In genomic region chr1:150165622-150166612, GRCh38 we compare ENCODE assay signal across 1 cellular context.
TF ChIP-seq lines count a peak whose summit lies in the region.

No MANE protein-coding gene starts in this region.

TF ChIP-seq in K562, 482 proteins besides CTCF, POLR2A, EP300 and RAD21 (continued from another document and continues in another):
- TF ChIP-seq CTCFL (IDR thresholded peaks at IDR 0.05; ENCODE audit: borderline replicate concordance, insufficient read depth, low read depth, low read length, poor library complexity, severe bottlenecking) (no peak), E4F1 (CRISPR knock-in tag; IDR thresholded peaks at IDR 0.05; ENCODE audit: borderline replicate concordance) (no peak), MTA1 (IDR thresholded peaks at IDR 0.05; ENCODE audit: borderline replicate concordance) (no peak), ZNF583 (CRISPR knock-in tag; IDR thresholded peaks at IDR 0.05) (no peak), GMEB1 (CRISPR knock-in tag; IDR thresholded peaks at IDR 0.05) (no peak), SREBF1 (IDR thresholded peaks at IDR 0.05; ENCODE audit: borderline replicate concordance, low read depth, low read length) (no peak), TCF7L2 (IDR thresholded peaks at IDR 0.05; ENCODE audit: low read depth, low read length) (no peak), FOXK2 (conservative IDR thresholded peaks at IDR 0.05 in 1 of 2, IDR thresholded peaks at IDR 0.05 in 1 of 2; ENCODE audit: low read depth in 2 of 2) (no peak), RBM25 (IDR thresholded peaks at IDR 0.05; ENCODE audit: low read depth, low read length, severe bottlenecking) (no peak), ZNF121 (CRISPR knock-in tag; conservative IDR thresholded peaks at IDR 0.05) (no peak), ZNF830 (CRISPR knock-in tag; IDR thresholded peaks at IDR 0.05) (no peak), ILK (tag; IDR thresholded peaks at IDR 0.05; ENCODE audit: borderline replicate concordance, low read depth) (no peak), ZBTB12 (CRISPR knock-in tag; IDR thresholded peaks at IDR 0.05) (no peak), BRCA1 (IDR thresholded peaks at IDR 0.05) (no peak), BRCA1 (CRISPR knock-in tag; IDR thresholded peaks at IDR 0.05) (no peak), ZNF561 (CRISPR knock-in tag; conservative IDR thresholded peaks at IDR 0.05) (no peak), ZNF24 (IDR thresholded peaks at IDR 0.05) (no peak), EWSR1 (IDR thresholded peaks at IDR 0.05; ENCODE audit: borderline replicate concordance, low read depth, partially characterized antibody) (no peak), CCAR2 (IDR thresholded peaks at IDR 0.05; ENCODE audit: low read depth, low read length) (no peak), ZNF184 (CRISPR knock-in tag; IDR thresholded peaks at IDR 0.05) (no peak), PHF21A (IDR thresholded peaks at IDR 0.05; ENCODE audit: borderline replicate concordance, low read depth) (no peak), MYBL2 (IDR thresholded peaks at IDR 0.05; ENCODE audit: low read depth) (no peak), MYBL2 (CRISPR knock-in tag; IDR thresholded peaks at IDR 0.05; ENCODE audit: borderline replicate concordance) (no peak), TEAD1 (CRISPR knock-in tag; IDR thresholded peaks at IDR 0.05) (0 out of 4 replicates have a peak, but pooled peaks of 1 of the 2 experiments have one; percentile 15), STAT5B (CRISPR knock-in tag; IDR thresholded peaks at IDR 0.05) (no peak), RFX7 (CRISPR knock-in tag; IDR thresholded peaks at IDR 0.05) (no peak), TAF7 (tag; IDR thresholded peaks at IDR 0.05) (no peak), E2F5 (CRISPR knock-in tag; IDR thresholded peaks at IDR 0.05) (no peak), L3MBTL2 (IDR thresholded peaks at IDR 0.05) (peak; percentile 70), AFF1 (IDR thresholded peaks at IDR 0.05; ENCODE audit: low read depth in 1 of 2, partially characterized antibody in 2 of 2) (no peak), GTF2A2 (tag; IDR thresholded peaks at IDR 0.05) (no peak), PHF8 (IDR thresholded peaks at IDR 0.05; ENCODE audit: borderline replicate concordance, low read length) (no peak), SMC3 (conservative IDR thresholded peaks at IDR 0.05; ENCODE audit: insufficient read depth, low read depth, low read length) (peak; percentile 66), NR2C2 (CRISPR knock-in tag; IDR thresholded peaks at IDR 0.05) (no peak), NR2C2 (tag; IDR thresholded peaks at IDR 0.05) (no peak), RAD51 (IDR thresholded peaks at IDR 0.05; ENCODE audit: borderline replicate concordance, low read depth) (no peak), CAMTA2 (CRISPR knock-in tag; conservative IDR thresholded peaks at IDR 0.05) (no peak), E2F6 (IDR thresholded peaks at IDR 0.05; ENCODE audit: borderline replicate concordance in 1 of 2, extremely low read depth in 1 of 2, insufficient read depth in 1 of 2, insufficient read length in 1 of 2, low read depth in 1 of 2, low read length in 1 of 2, poor library complexity in 1 of 2, severe bottlenecking in 1 of 2) (no peak), PBX2 (CRISPR knock-in tag; IDR thresholded peaks at IDR 0.05; ENCODE audit: low read depth) (no peak), PBX2 (tag; conservative IDR thresholded peaks at IDR 0.05; ENCODE audit: low read depth) (no peak), ZNF12 (CRISPR knock-in tag; IDR thresholded peaks at IDR 0.05) (no peak), CEBPZ (IDR thresholded peaks at IDR 0.05; ENCODE audit: borderline replicate concordance, low read depth, low read length) (no peak), HNRNPH1 (optimal IDR thresholded peaks at IDR 0.05; ENCODE audit: low read depth, low read length) (no peak), ZNF76 (CRISPR knock-in tag; IDR thresholded peaks at IDR 0.05; ENCODE audit: borderline replicate concordance) (no peak), MIER1 (IDR thresholded peaks at IDR 0.05; ENCODE audit: low read depth) (no peak), KDM1A (IDR thresholded peaks at IDR 0.05) (0 out of 4 replicates have a peak, but pooled peaks of 1 of the 2 experiments have one; percentile 10), ARHGAP35 (IDR thresholded peaks at IDR 0.05; ENCODE audit: partially characterized antibody) (no peak), ARID1B (IDR thresholded peaks at IDR 0.05) (peak; percentile 45), SMARCA4 (IDR thresholded peaks at IDR 0.05) (no peak; the same call in 1 of the 2 replicates)
